Comparison of ENCODE assay signal across 16 cellular contexts in the genomic region with DNA sequence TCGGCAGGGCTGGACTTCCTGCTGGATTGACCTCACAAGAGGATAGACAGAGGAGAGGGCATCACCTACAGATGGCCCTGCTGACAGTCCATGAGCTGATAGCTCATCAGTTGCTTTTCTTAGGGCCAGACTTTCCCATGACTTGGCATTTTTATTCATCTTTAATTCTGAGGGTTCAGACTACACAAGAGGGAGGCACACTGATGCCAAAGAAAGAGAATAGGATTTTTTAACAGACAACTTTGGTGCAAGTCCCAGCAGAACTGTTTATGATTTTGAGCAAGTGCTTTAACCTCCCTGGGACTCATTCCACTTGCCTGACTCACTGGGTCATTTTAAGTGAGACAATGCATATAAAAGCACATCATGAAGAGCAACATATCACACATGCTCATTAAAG.
A peak's percentile ranks its signal among the peaks of the same experiment; 100 is the strongest.
DNase-seq lines count a peak whose midpoint lies in the region; ATAC-seq and TF ChIP-seq lines count a peak whose summit lies in the region.
"Had no signal": no experiment of that assay in that cellular context is flagged by ENCODE, and none has a peak within 500 bp of the region (broad histone marks: within the 10 kb centered on the region; RNA-seq: fewer than 3 reads in every experiment).

No MANE protein-coding gene starts in this region.

- DNase-seq in AG10803 (ENCODE audit: low read depth) (peak; percentile 85), M059J (ENCODE audit: low read depth) (peak; percentile 76), osteoblast (ENCODE audit: insufficient read length, low spot score, missing footprints) (no peak), right atrium auricular region (ENCODE audit: low spot score) (no peak), COLO829 (ENCODE audit: low spot score) (no peak), left colon (no peak)
- no peak for DNase-seq in stimulated activated CD4-positive, alpha-beta T cell treated with anti-CD3 and anti-CD28 coated beads, Interleukin-4, amount 100 ng/mL, for 4 hours
- DNase-seq: activated CD4-positive, alpha-beta T cell treated with anti-CD3 and anti-CD28 coated beads, Interleukin-2, amount 10 ng/mL, durations not matched to agents 7 days and 5 days; activated T-cell treated with anti-CD3 and anti-CD28 coated beads, Interleukin-2, amount 50 U/mL, for 24 hours; adrenal gland; dermis blood vessel endothelial cell; NCI-H187 treated with DMSO at 0.1 percent for 48 hours; NCI-H526; stimulated activated CD8-positive, alpha-beta memory T cell treated with anti-CD3 and anti-CD28 coated beads, Interleukin-4, amount 100 ng/mL, for 48 hours; trophoblast cell had no signal

- H3K4me1 ChIP-seq in osteoblast (ENCODE audit: insufficient read depth, low read length) (peaks cover 31% of the 10 kb centered on the region), right atrium auricular region (no peaks in the 10 kb centered on the region)
- H3K4me1 ChIP-seq: adrenal gland had no signal

- intact Hi-C loops in left colon (cut with DNase I, micrococcal nuclease), result no loop called here

- peak overlapping the region; percentile 30 for H2AFZ ChIP-seq in osteoblast (ENCODE audit: low read length)

- H3K9me3 ChIP-seq in osteoblast (ENCODE audit: low read depth, low read length) (no peaks in the 10 kb centered on the region), right atrium auricular region (no peaks in the 10 kb centered on the region)
- H3K9me3 ChIP-seq: adrenal gland had no signal

- no peak overlapping the region for H3K4me3 ChIP-seq in AG10803 (ENCODE audit: low read length)
- no peak overlapping the region for H3K4me3 ChIP-seq in osteoblast (ENCODE audit: insufficient read depth, low read length)
- no peak overlapping the region for H3K4me3 ChIP-seq in right atrium auricular region
- H3K4me3 ChIP-seq: adrenal gland had no signal

- H3K27ac ChIP-seq in osteoblast (ENCODE audit: low read depth, low read length), result peak overlapping the region; percentile 71
- no peak overlapping the region for H3K27ac ChIP-seq in right atrium auricular region
- H3K27ac ChIP-seq: adrenal gland had no signal

- H3K79me2 ChIP-seq in osteoblast (ENCODE audit: insufficient read depth, low read length), result no peaks in the 10 kb centered on the region

- H4K20me1 ChIP-seq in osteoblast (ENCODE audit: insufficient read depth, low read length), result no peaks in the 10 kb centered on the region

- no peaks in the 10 kb centered on the region for H3K27me3 ChIP-seq in osteoblast (ENCODE audit: insufficient read depth, low read length)
- no peaks in the 10 kb centered on the region for H3K27me3 ChIP-seq in right atrium auricular region
- H3K27me3 ChIP-seq: adrenal gland had no signal

- TF ChIP-seq CTCF in AG10803 (conservative IDR thresholded peaks at IDR 0.05; ENCODE audit: low read length) (no peak), osteoblast (IDR thresholded peaks at IDR 0.05; ENCODE audit: extremely low read depth, low read depth, low read length) (no peak), right atrium auricular region (IDR thresholded peaks at IDR 0.05) (no peak)

- H3K4me2 ChIP-seq in osteoblast (ENCODE audit: insufficient read depth, low read length), result peak overlapping the region; percentile 1

- H3K36me3 ChIP-seq in osteoblast (ENCODE audit: insufficient read depth, low read length) (no peaks in the 10 kb centered on the region), right atrium auricular region (no peaks in the 10 kb centered on the region)
- H3K36me3 ChIP-seq: adrenal gland had no signal

- ATAC-seq in esophagus mucosa (peak; percentile 76), left colon (no peak)

Comparison
In these comparisons a context has a peak if more than half of its experiments do, and no peak if none do; other contexts are left out.
1. DNase-seq: peak in AG10803 (single experiment) and M059J (single experiment); none in osteoblast (single experiment), stimulated activated CD4-positive, alpha-beta T cell treated with anti-CD3 and anti-CD28 coated beads, Interleukin-4, amount 100 ng/mL, for 4 hours (0 of 2), right atrium auricular region (single experiment), COLO829 (single experiment) and left colon (0 of 2).